ENCODE assay signal across 8 cellular contexts in genomic region chr4:106329027-106329618, GRCh38. TPM values are rescaled to one million over a fixed set of nuclear protein-coding genes. Genes with fewer than 3 reads are reported as not detected.
DNase-seq lines count a peak whose midpoint lies in the region; ATAC-seq and TF ChIP-seq lines count a peak whose summit lies in the region.

No MANE protein-coding gene starts in this region.

- no peak overlapping the region for H3K4me3 ChIP-seq in BJ (ENCODE audit: low read depth, low read length)

- DNase-seq in BJ (ENCODE audit: low read depth) (no peak), NCI-H748 (lab: John Stamatoyannopoulos, UW; ENCODE audit: unreplicated experiment) (peak; percentile 20), mesothelial cell of epicardium (ENCODE audit: low spot score in 2 of 2, unreplicated experiment in 2 of 2) (no peak), hypothalamus (lab: John Stamatoyannopoulos, UW) (no peak), occipital lobe (lab: John Stamatoyannopoulos, UW) (no peak)
- peak; percentile 7 for DNase-seq in central memory CD4-positive, alpha-beta T cell

- H3K9me3 Mint-ChIP-seq in mesothelial cell of epicardium: no peaks in the 10 kb centered on the region

- H3K4me1 Mint-ChIP-seq in mesothelial cell of epicardium: no peaks in the 10 kb centered on the region

- POLR2A ChIA-PET in BJ (lab: Charles Lee): interaction anchor here (0.7 kb wide), 1 partner anchor 154 kb away, joined by 5 read pairs; no protein-coding TSS in a partner anchor

- peak; percentile 74 for TF ChIP-seq CTCF in BJ (IDR thresholded peaks at IDR 0.05; ENCODE audit: insufficient read depth, low read depth, low read length)
- peak; percentile 71 for TF ChIP-seq CTCF in mesothelial cell of epicardium (IDR thresholded peaks at IDR 0.05; ENCODE audit: unreplicated experiment)

- no peaks in the 10 kb centered on the region for H3K27me3 Mint-ChIP-seq in mesothelial cell of epicardium (ENCODE audit: low read depth)

- H3K27ac Mint-ChIP-seq in mesothelial cell of epicardium: no peak overlapping the region

- peaks cover under 1% of the 10 kb centered on the region; the same call in 1 of the 2 replicates for H3K36me3 ChIP-seq in BJ (ENCODE audit: control insufficient read depth, insufficient read depth, low read length)

- peaks cover 32% of the 10 kb centered on the region for H3K36me3 Mint-ChIP-seq in mesothelial cell of epicardium

- CTCF ChIA-PET in BJ (lab: Yijun Ruan, JAX): interaction anchor here (0.7 to 2.3 kb wide), 8 partner anchors 9 to 485 kb away, joined by 3 to 8 read pairs (median 3); no protein-coding TSS in a partner anchor

- ATAC-seq in GM18519 (IDR thresholded peaks at IDR 0.05; ENCODE audit: low FRiP score, unreplicated experiment) (peak; percentile 88), HG02970 (IDR thresholded peaks at IDR 0.05; ENCODE audit: low FRiP score, unreplicated experiment) (peak; percentile 67)

- no peak overlapping the region for H3K4me3 Mint-ChIP-seq in mesothelial cell of epicardium

- no peaks in the 10 kb centered on the region for H3K27me3 ChIP-seq in BJ (ENCODE audit: control insufficient read depth, insufficient read depth, low read length)

RNA-seq across cellular contexts. Expression of gene AIMP1, which starts 12.8 kb away (rescaled TPM):
- polyA plus RNA-seq in BJ (2011; rRNA removed): 10.8 and 29.9 TPM in 2 replicates
- polyA minus RNA-seq in BJ (2011; rRNA and poly(A)+ RNA removed): 2.0 and 2.7 TPM in 2 replicates
- total RNA-seq in mesothelial cell of epicardium (40.6 to 48.8 TPM (median 44.8 TPM) in 3 replicates), occipital lobe (25.3 TPM)

RNA-seq across cellular contexts. Expression of gene TBCK, which starts 13.1 kb away (rescaled TPM):
- 36.3 and 52.3 TPM in 2 replicates for polyA plus RNA-seq in BJ (2011; rRNA removed)
- 36.8 and 40.4 TPM in 2 replicates for polyA minus RNA-seq in BJ (2011; rRNA and poly(A)+ RNA removed)
- 64.2 to 67.5 TPM (median 64.6 TPM) in 3 replicates for total RNA-seq in mesothelial cell of epicardium
- 147 TPM for total RNA-seq in occipital lobe

RNA-seq across cellular contexts. Expression of gene GIMD1, which starts 39.5 kb away (rescaled TPM):
- polyA plus RNA-seq in BJ (2011; rRNA removed): not detected in 2 replicates
- not detected in 2 replicates for polyA minus RNA-seq in BJ (2011; rRNA and poly(A)+ RNA removed)
- total RNA-seq in mesothelial cell of epicardium: not detected in 3 replicates
- total RNA-seq in occipital lobe: not detected

Comparison
In these comparisons a context has a peak if more than half of its experiments do, and no peak if none do; other contexts are left out.
1. DNase-seq: peak in NCI-H748 (single experiment) and central memory CD4-positive, alpha-beta T cell (single experiment); none in BJ (single experiment), mesothelial cell of epicardium (0 of 2), hypothalamus (0 of 51) and occipital lobe (single experiment).